In genomic region chr5:6634327-6634713, GRCh38 we compare ENCODE assay signal across 8 cellular contexts. TPM values are rescaled to one million over a fixed set of nuclear protein-coding genes. Genes with fewer than 3 reads are reported as not detected.
DNase-seq lines count a peak whose midpoint lies in the region; ATAC-seq and TF ChIP-seq lines count a peak whose summit lies in the region.

No MANE protein-coding gene starts in this region.

- H3K27me3 ChIP-seq in iPS-20b (ENCODE audit: insufficient read depth, low read length), result no peaks in the 10 kb centered on the region

- H3K4me3 Mint-ChIP-seq in activated T-helper 1 cell treated with anti-CD3 and anti-CD28 coated beads, Interleukin-12 subunit alpha, Interleukin-12 subunit beta, Interleukin-2, Interleukin-4 antibody, amounts not matched to agents 30 ng/mL and 10 ng/mL and 1 ng/mL, durations not matched to agents 14 hours and 24 hours and 36 hours, result peak overlapping the region; percentile 98
- peak overlapping the region; percentile 100 for H3K4me3 Mint-ChIP-seq in type B pancreatic cell

- H3K4me1 Mint-ChIP-seq in activated T-helper 1 cell treated with anti-CD3 and anti-CD28 coated beads, Interleukin-12 subunit alpha, Interleukin-12 subunit beta, Interleukin-2, Interleukin-4 antibody, amounts not matched to agents 30 ng/mL and 10 ng/mL and 1 ng/mL, durations not matched to agents 14 hours and 24 hours and 36 hours (ENCODE audit: low read depth), result peaks cover 52% of the 10 kb centered on the region
- peaks cover 29% of the 10 kb centered on the region for H3K4me1 Mint-ChIP-seq in type B pancreatic cell (ENCODE audit: unreplicated experiment)

- H3K36me3 Mint-ChIP-seq in activated T-helper 1 cell treated with anti-CD3 and anti-CD28 coated beads, Interleukin-12 subunit alpha, Interleukin-12 subunit beta, Interleukin-2, Interleukin-4 antibody, amounts not matched to agents 30 ng/mL and 10 ng/mL and 1 ng/mL, durations not matched to agents 14 hours and 24 hours and 36 hours (ENCODE audit: low read depth), result peaks cover 31% of the 10 kb centered on the region
- H3K36me3 Mint-ChIP-seq in type B pancreatic cell, result peaks cover 26% of the 10 kb centered on the region

- DNase-seq in KBM-7 (peak; percentile 65), type B pancreatic cell (ENCODE audit: extremely low spot score, unreplicated experiment) (no peak), cerebellar nuclear complex (lab: John Stamatoyannopoulos, UW) (no peak), occipital lobe (lab: John Stamatoyannopoulos, UW) (no peak)
- DNase-seq in activated T-helper 1 cell treated with anti-CD3 and anti-CD28 coated beads, Interleukin-12 subunit alpha, Interleukin-12 subunit beta, Interleukin-2, Interleukin-4 antibody, amounts not matched to agents 30 ng/mL and 10 ng/mL and 1 ng/mL, durations not matched to agents 14 hours and 24 hours and 36 hours (ENCODE audit: low spot score), result no peak

- H3K4me1 ChIP-seq in ES-I3 (ENCODE audit: insufficient read depth, low read length) (peaks cover 3% of the 10 kb centered on the region; the same call in 1 of the 2 replicates), iPS-20b (ENCODE audit: insufficient read depth, low read length) (peaks cover 8% of the 10 kb centered on the region)

- in situ Hi-C loops in KBM-7 (cut with MboI; ENCODE audit: low pct_unique_long_range_greater_than_20kb, low sequenced_read_pairs), result no loop called here

- intact Hi-C loops in activated T-helper 1 cell treated with anti-CD3 and anti-CD28 coated beads, Interleukin-12 subunit alpha, Interleukin-12 subunit beta, Interleukin-2, Interleukin-4 antibody, amounts not matched to agents 30 ng/mL and 10 ng/mL and 1 ng/mL, durations not matched to agents 14 hours and 24 hours and 36 hours (cut with micrococcal nuclease), result loop anchor here (5.0 kb wide), 3 partner anchors 137 to 1233 kb away; partner anchors contain the start of genes FASTKD3 and MTRR

- H3K9ac ChIP-seq in ES-I3 (ENCODE audit: low read depth, low read length), result peak overlapping the region; percentile 70; the same call in 1 of the 2 replicates
- peak overlapping the region; percentile 61; the same call in 1 of the 2 replicates for H3K9ac ChIP-seq in iPS-20b (ENCODE audit: low read depth, low read length)

- H3K27ac Mint-ChIP-seq in activated T-helper 1 cell treated with anti-CD3 and anti-CD28 coated beads, Interleukin-12 subunit alpha, Interleukin-12 subunit beta, Interleukin-2, Interleukin-4 antibody, amounts not matched to agents 30 ng/mL and 10 ng/mL and 1 ng/mL, durations not matched to agents 14 hours and 24 hours and 36 hours, result no peak overlapping the region
- H3K27ac Mint-ChIP-seq in type B pancreatic cell, result peak overlapping the region; percentile 72

- peak overlapping the region; percentile 91 for H3K4me3 ChIP-seq in iPS-20b (ENCODE audit: low read length)

- no peak for ATAC-seq in HG03097 (IDR thresholded peaks at IDR 0.05; ENCODE audit: low FRiP score, unreplicated experiment)

- no peak for TF ChIP-seq CTCF in type B pancreatic cell (conservative IDR thresholded peaks at IDR 0.05)

- H3K27me3 Mint-ChIP-seq in activated T-helper 1 cell treated with anti-CD3 and anti-CD28 coated beads, Interleukin-12 subunit alpha, Interleukin-12 subunit beta, Interleukin-2, Interleukin-4 antibody, amounts not matched to agents 30 ng/mL and 10 ng/mL and 1 ng/mL, durations not matched to agents 14 hours and 24 hours and 36 hours (ENCODE audit: insufficient read depth), result no peaks in the 10 kb centered on the region
- H3K27me3 Mint-ChIP-seq in type B pancreatic cell, result no peaks in the 10 kb centered on the region

- no peak overlapping the region for H3K27ac ChIP-seq in iPS-20b (ENCODE audit: low read length)

- no peaks in the 10 kb centered on the region for H3K9me3 Mint-ChIP-seq in activated T-helper 1 cell treated with anti-CD3 and anti-CD28 coated beads, Interleukin-12 subunit alpha, Interleukin-12 subunit beta, Interleukin-2, Interleukin-4 antibody, amounts not matched to agents 30 ng/mL and 10 ng/mL and 1 ng/mL, durations not matched to agents 14 hours and 24 hours and 36 hours
- no peaks in the 10 kb centered on the region for H3K9me3 Mint-ChIP-seq in type B pancreatic cell

- H3K9me3 ChIP-seq in ES-I3 (ENCODE audit: control insufficient read depth, insufficient read depth, low read length) (no peaks in the 10 kb centered on the region), iPS-20b (ENCODE audit: insufficient read depth, low read depth, low read length) (no peaks in the 10 kb centered on the region)

- H3K36me3 ChIP-seq in ES-I3 (ENCODE audit: insufficient read depth, low read length), result peaks cover 11% of the 10 kb centered on the region; the same call in 1 of the 2 replicates
- H3K36me3 ChIP-seq in iPS-20b (ENCODE audit: insufficient read depth, low read depth, low read length), result peaks cover 25% of the 10 kb centered on the region

RNA-seq across cellular contexts. Expression of gene SRD5A1, which starts 1.1 kb away (rescaled TPM):
- 13.8 and 14.0 TPM in 2 replicates for total RNA-seq in activated T-helper 1 cell treated with anti-CD3 and anti-CD28 coated beads, Interleukin-12 subunit alpha, Interleukin-12 subunit beta, Interleukin-2, Interleukin-4 antibody, amounts not matched to agents 30 ng/mL and 10 ng/mL and 1 ng/mL, durations not matched to agents 14 hours and 24 hours and 36 hours
- total RNA-seq in type B pancreatic cell (ENCODE audit: low replicate concordance), result 17.2 and 23.1 TPM in 2 replicates
- total RNA-seq in occipital lobe, result 51.8 TPM

RNA-seq across cellular contexts. Expression of gene NSUN2, which starts 1.5 kb away (rescaled TPM):
- 146 and 149 TPM in 2 replicates for total RNA-seq in activated T-helper 1 cell treated with anti-CD3 and anti-CD28 coated beads, Interleukin-12 subunit alpha, Interleukin-12 subunit beta, Interleukin-2, Interleukin-4 antibody, amounts not matched to agents 30 ng/mL and 10 ng/mL and 1 ng/mL, durations not matched to agents 14 hours and 24 hours and 36 hours
- 59.8 and 63.4 TPM in 2 replicates for total RNA-seq in type B pancreatic cell (ENCODE audit: low replicate concordance)
- total RNA-seq in occipital lobe, result 41.2 TPM
